Comparison of ENCODE assay signal across 1 cellular context in the genomic region with DNA sequence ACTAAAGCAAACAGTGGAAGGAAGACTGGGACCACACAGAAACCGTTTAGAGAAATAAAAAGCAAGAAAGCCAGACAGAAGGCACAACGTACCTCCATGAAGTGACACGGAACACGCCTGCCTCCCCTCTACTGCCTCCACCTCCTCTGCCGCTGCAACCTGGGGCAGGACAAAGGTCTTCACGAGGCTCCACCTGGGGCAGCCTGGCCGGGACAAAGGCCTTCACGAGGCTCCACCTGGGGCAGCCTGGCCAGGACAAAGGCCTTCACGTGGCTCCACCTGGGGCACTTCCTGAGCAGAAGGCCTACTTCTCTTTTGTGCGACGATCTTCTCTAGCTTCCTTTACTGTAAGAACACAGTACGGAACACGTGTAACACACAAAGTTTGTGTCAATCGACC.
TF ChIP-seq lines count a peak whose summit lies in the region.

No MANE protein-coding gene starts in this region.

TF ChIP-seq in HepG2, 621 proteins besides CTCF, POLR2A, EP300 and RAD21:
- TF ChIP-seq SMYD3 (CRISPR knock-in tag; IDR thresholded peaks at IDR 0.05) (no peak), PAWR (CRISPR knock-in tag; IDR thresholded peaks at IDR 0.05; ENCODE audit: borderline replicate concordance) (no peak), ASH2L (IDR thresholded peaks at IDR 0.05; ENCODE audit: insufficient read length, low read depth, low read length) (no peak), RBAK (CRISPR knock-in tag; IDR thresholded peaks at IDR 0.05) (no peak), ZBTB34 (CRISPR knock-in tag; IDR thresholded peaks at IDR 0.05) (no peak), ZNF691 (CRISPR knock-in tag; IDR thresholded peaks at IDR 0.05; ENCODE audit: borderline replicate concordance, low read depth) (no peak), HNF4A (CRISPR knock-in tag; IDR thresholded peaks at IDR 0.05) (no peak), HDAC6 (IDR thresholded peaks at IDR 0.05; ENCODE audit: low read depth, low read length) (no peak)
- TF ChIP-seq, protein P1, sequence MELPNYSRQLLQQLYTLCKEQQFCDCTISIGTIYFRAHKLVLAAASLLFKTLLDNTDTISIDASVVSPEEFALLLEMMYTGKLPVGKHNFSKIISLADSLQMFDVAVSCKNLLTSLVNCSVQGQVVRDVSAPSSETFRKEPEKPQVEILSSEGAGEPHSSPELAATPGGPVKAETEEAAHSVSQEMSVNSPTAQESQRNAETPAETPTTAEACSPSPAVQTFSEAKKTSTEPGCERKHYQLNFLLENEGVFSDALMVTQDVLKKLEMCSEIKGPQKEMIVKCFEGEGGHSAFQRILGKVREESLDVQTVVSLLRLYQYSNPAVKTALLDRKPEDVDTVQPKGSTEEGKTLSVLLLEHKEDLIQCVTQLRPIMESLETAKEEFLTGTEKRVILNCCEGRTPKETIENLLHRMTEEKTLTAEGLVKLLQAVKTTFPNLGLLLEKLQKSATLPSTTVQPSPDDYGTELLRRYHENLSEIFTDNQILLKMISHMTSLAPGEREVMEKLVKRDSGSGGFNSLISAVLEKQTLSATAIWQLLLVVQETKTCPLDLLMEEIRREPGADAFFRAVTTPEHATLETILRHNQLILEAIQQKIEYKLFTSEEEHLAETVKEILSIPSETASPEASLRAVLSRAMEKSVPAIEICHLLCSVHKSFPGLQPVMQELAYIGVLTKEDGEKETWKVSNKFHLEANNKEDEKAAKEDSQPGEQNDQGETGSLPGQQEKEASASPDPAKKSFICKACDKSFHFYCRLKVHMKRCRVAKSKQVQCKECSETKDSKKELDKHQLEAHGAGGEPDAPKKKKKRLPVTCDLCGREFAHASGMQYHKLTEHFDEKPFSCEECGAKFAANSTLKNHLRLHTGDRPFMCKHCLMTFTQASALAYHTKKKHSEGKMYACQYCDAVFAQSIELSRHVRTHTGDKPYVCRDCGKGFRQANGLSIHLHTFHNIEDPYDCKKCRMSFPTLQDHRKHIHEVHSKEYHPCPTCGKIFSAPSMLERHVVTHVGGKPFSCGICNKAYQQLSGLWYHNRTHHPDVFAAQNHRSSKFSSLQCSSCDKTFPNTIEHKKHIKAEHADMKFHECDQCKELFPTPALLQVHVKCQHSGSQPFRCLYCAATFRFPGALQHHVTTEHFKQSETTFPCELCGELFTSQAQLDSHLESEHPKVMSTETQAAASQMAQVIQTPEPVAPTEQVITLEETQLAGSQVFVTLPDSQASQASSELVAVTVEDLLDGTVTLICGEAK (IDR thresholded peaks at IDR 0.05), result no peak
- TF ChIP-seq, protein P1 (CRISPR knock-in tag; IDR thresholded peaks at IDR 0.05), result no peak
